8 cellular contexts compared by ENCODE assay signal in the genomic region with DNA sequence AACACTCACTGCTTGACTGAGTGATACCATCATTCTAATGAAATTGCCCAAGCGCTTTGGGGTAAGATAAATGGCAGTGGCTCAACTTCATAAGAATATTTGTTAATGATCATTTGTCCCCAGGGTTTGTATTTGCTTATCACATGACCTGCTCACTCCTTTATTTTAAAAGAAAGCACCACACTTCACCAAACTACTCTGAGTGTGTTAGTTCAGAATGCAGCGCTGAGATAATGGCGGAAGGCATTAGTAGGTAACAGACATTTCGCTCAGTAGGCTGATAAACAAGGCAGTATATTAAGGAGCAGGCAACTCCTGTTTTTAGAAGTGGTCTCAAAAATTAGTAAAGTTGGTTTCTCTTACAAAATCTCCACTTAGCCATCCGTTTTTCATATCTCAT. TPM values are rescaled to one million over a fixed set of nuclear protein-coding genes. Genes with fewer than 3 reads are reported as not detected.
DNase-seq lines count a peak whose midpoint lies in the region; ATAC-seq and TF ChIP-seq lines count a peak whose summit lies in the region.

No MANE protein-coding gene starts in this region.

- peaks cover 0 to 7% (median 0%) of the 10 kb centered on the region in 9 donors for H3K27me3 ChIP-seq in heart left ventricle

- H3K4me1 ChIP-seq in heart left ventricle (peaks cover 0 to 31% (median 16%) of the 10 kb centered on the region in 12 donors), urinary bladder (ENCODE audit: insufficient read depth) (no peaks in the 10 kb centered on the region)

- no peaks in the 10 kb centered on the region for H3K36me3 ChIP-seq in heart left ventricle
- no peaks in the 10 kb centered on the region for H3K36me3 ChIP-seq in urinary bladder (ENCODE audit: insufficient read depth)

- TF ChIP-seq CTCF in heart left ventricle (IDR thresholded peaks at IDR 0.05) (no peak), astrocyte of the spinal cord (IDR thresholded peaks at IDR 0.05; ENCODE audit: low read depth, low read length) (no peak)

- in situ Hi-C loops in astrocyte of the spinal cord (cut with HindIII; ENCODE audit: low sequenced_read_pairs), result no loop called here

- ATAC-seq in heart left ventricle, result no peak
- ATAC-seq in left ventricle myocardium superior, result no peak
- ATAC-seq in HG02970 (IDR thresholded peaks at IDR 0.05; ENCODE audit: low FRiP score, unreplicated experiment), result no peak

- DNase-seq in heart left ventricle (no peak), left ventricle myocardium superior (no peak), astrocyte of the spinal cord (ENCODE audit: low read depth, low spot score) (peak; percentile 38), medulla oblongata (ENCODE audit: extremely low spot score) (peak; percentile 34), NOMO-1 treated with DMSO at 0.1 percent for 48 hours (lab: John Stamatoyannopoulos, UW; ENCODE audit: unreplicated experiment) (no peak), NCI-H128 (lab: John Stamatoyannopoulos, UW; ENCODE audit: unreplicated experiment) (no peak)

- TF ChIP-seq POLR2A in heart left ventricle (IDR thresholded peaks at IDR 0.05), result no peak

- H3K9me3 ChIP-seq in heart left ventricle, result no peaks in the 10 kb centered on the region

- intact Hi-C loops in heart left ventricle (cut with DNase I) (loop anchor here in 8 of 10 donors (2.0 to 10.0 kb wide), 9 partner anchors 36 to 384 kb away; a partner anchor contains a TSS), left ventricle myocardium superior (cut with micrococcal nuclease) (no loop called here)

- H3K27ac ChIP-seq in heart left ventricle (peak overlapping the region in 10 of 12 donors; percentile 78 to 92 (median 86)), urinary bladder (ENCODE audit: low read depth) (no peak overlapping the region)

- WGBS in heart left ventricle, 4 donors, result 52 to 61% (median 56%) methylated on average over 5 of the region's 5 CpGs
- WGBS in urinary bladder, result 54% methylated on average over 5 of the region's 5 CpGs

- H3K4me3 ChIP-seq in heart left ventricle (peak overlapping the region; percentile 58 to 83 (median 70)), astrocyte of the spinal cord (ENCODE audit: low read depth, low read length) (peak overlapping the region; percentile 78), urinary bladder (ENCODE audit: low read depth, low read length) (peak overlapping the region; percentile 87)

RNA-seq across cellular contexts. Expression of a gene that starts 1.6 kb away (rescaled TPM):
- total RNA-seq in heart left ventricle (10 to 100 TPM in 5 of 9 donors, 1 to 10 TPM in 4; 7.5 to 12.4 (median 10.7) TPM), left ventricle myocardium superior (10.0 TPM), urinary bladder (32.7 TPM)
- polyA plus RNA-seq in heart left ventricle (10 to 100 TPM in 1 of 2 donors, 1 to 10 TPM in 1; 3.1 to 10.1 TPM), urinary bladder (9.9 TPM)

RNA-seq across cellular contexts. Expression of a gene that starts 7.2 kb away (rescaled TPM):
- total RNA-seq in heart left ventricle (10 to 100 TPM in 8 of 9 donors, 1 to 10 TPM in 1; 9.7 to 22.7 (median 14.5) TPM), left ventricle myocardium superior (9.8 TPM), urinary bladder (59.8 TPM)
- polyA plus RNA-seq in heart left ventricle (1 to 10 TPM; 2.0 to 7.5 TPM), urinary bladder (19.0 TPM)

Comparison
In these comparisons a context has a peak if more than half of its experiments do, and no peak if none do; other contexts are left out.
1. DNase-seq: peak in astrocyte of the spinal cord (single experiment) and medulla oblongata (single experiment); none in heart left ventricle (0 of 5), left ventricle myocardium superior (single experiment), NOMO-1 treated with DMSO at 0.1 percent for 48 hours (single experiment) and NCI-H128 (single experiment).
2. Peak in every context shown above with its lines, with median percentiles within 50 percentile points of each other: H3K4me3 ChIP-seq.